19 cellular contexts compared by ENCODE assay signal in genomic region chr10:31646519-31646918, GRCh38.
DNase-seq lines count a peak whose midpoint lies in the region; FAIRE-seq and TF ChIP-seq lines count a peak whose summit lies in the region.
"Had no signal": no experiment of that assay in that cellular context is flagged by ENCODE, and none has a peak within 500 bp of the region (broad histone marks: within the 10 kb centered on the region; RNA-seq: fewer than 3 reads in every experiment).

No MANE protein-coding gene starts in this region.

- no peak overlapping the region for H3K4me3 Mint-ChIP-seq in MCF 10A (ENCODE audit: unreplicated experiment)
- H3K4me3 Mint-ChIP-seq: CD8-positive, alpha-beta memory T cell; GM23338; H9 had no signal

- dilution Hi-C loops in mammary epithelial cell (cut with HindIII; ENCODE audit: low sequenced_read_pairs) (no loop called here), keratinocyte (cut with MboI; ENCODE audit: extremely low pct_ligation_motif_present, low sequenced_read_pairs) (no loop called here)

- FAIRE-seq in keratinocyte (lab: Jason Lieb, UNC), result peak; percentile 66
- FAIRE-seq: GM12878, GM18507, HepG2, HTR-8/SVneo had no signal

- H3K9ac ChIP-seq in mammary epithelial cell (ENCODE audit: insufficient read depth, low read length) (no peak overlapping the region), keratinocyte (ENCODE audit: control insufficient read depth, extremely low read depth, insufficient read depth, low read length) (no peak overlapping the region), Karpas-422 (ENCODE audit: low read length) (no peak overlapping the region)
- H3K9ac ChIP-seq: BLaER1 had no signal

- H2AFZ ChIP-seq in mammary epithelial cell (ENCODE audit: low read depth, low read length) (no peak overlapping the region), keratinocyte (ENCODE audit: control insufficient read depth, low read length) (no peak overlapping the region), Karpas-422 (ENCODE audit: low read length) (no peak overlapping the region)
- H2AFZ ChIP-seq: GM23338 had no signal

- H3K27ac Mint-ChIP-seq in MCF 10A (ENCODE audit: low read depth, unreplicated experiment), result no peak overlapping the region
- H3K27ac Mint-ChIP-seq: CD8-positive, alpha-beta memory T cell; GM23338; H9 had no signal

- no peaks in the 10 kb centered on the region for H3K79me2 ChIP-seq in mammary epithelial cell (ENCODE audit: insufficient read depth, low read length)
- H3K79me2 ChIP-seq in keratinocyte (ENCODE audit: control insufficient read depth, insufficient read depth, low read length), result no peaks in the 10 kb centered on the region
- no peaks in the 10 kb centered on the region for H3K79me2 ChIP-seq in Karpas-422 (ENCODE audit: low read length)

- H3K36me3 Mint-ChIP-seq in MCF 10A (ENCODE audit: insufficient read depth, unreplicated experiment), result no peaks in the 10 kb centered on the region
- H3K36me3 Mint-ChIP-seq: CD8-positive, alpha-beta memory T cell had no signal

- H3K4me2 ChIP-seq in mammary epithelial cell (ENCODE audit: insufficient read depth, low read depth, low read length) (no peak overlapping the region), keratinocyte (ENCODE audit: control insufficient read depth, extremely low read depth, insufficient read depth, low read depth, low read length) (peak overlapping the region; percentile 29), Karpas-422 (ENCODE audit: low read depth, low read length, poor library complexity, severe bottlenecking) (no peak overlapping the region)
- H3K4me2 ChIP-seq: BLaER1, GM23338 had no signal

- intact Hi-C loops in MCF 10A (cut with micrococcal nuclease), result no loop called here
- intact Hi-C loops in breast epithelium (cut with DNase I; ENCODE audit: low total_unique reads), result no loop called here
- intact Hi-C loops in mammary epithelial cell (cut with micrococcal nuclease), result no loop called here

- H3K36me3 ChIP-seq in breast epithelium (no peaks in the 10 kb centered on the region), mammary epithelial cell (ENCODE audit: insufficient read depth, low read length) (no peaks in the 10 kb centered on the region), keratinocyte (ENCODE audit: control insufficient read depth in 2 of 2, extremely low read depth in 1 of 2, insufficient read depth in 2 of 2, low read length in 2 of 2) (no peaks in the 10 kb centered on the region), Karpas-422 (ENCODE audit: insufficient read depth, low read length) (no peaks in the 10 kb centered on the region)
- H3K36me3 ChIP-seq: BLaER1 had no signal

- TF ChIP-seq CTCF in MCF 10A (IDR thresholded peaks at IDR 0.05; ENCODE audit: unreplicated experiment) (no peak), breast epithelium (IDR thresholded peaks at IDR 0.05) (no peak), mammary epithelial cell (conservative IDR thresholded peaks at IDR 0.05 in 1 of 2, IDR thresholded peaks at IDR 0.05 in 1 of 2; ENCODE audit: extremely low read depth in 1 of 2, insufficient read depth in 1 of 2, low read depth in 1 of 2, low read length in 2 of 2) (no peak), keratinocyte (optimal IDR thresholded peaks at IDR 0.05 in 1 of 3, IDR thresholded peaks at IDR 0.05 in 1 of 3, conservative IDR thresholded peaks at IDR 0.05 in 1 of 3; ENCODE audit: extremely low read depth in 1 of 3, insufficient read depth in 2 of 3, low read length in 3 of 3) (no peak)

- H3K4me1 ChIP-seq in breast epithelium (no peaks in the 10 kb centered on the region), mammary epithelial cell (ENCODE audit: insufficient read depth, low read length) (no peaks in the 10 kb centered on the region), keratinocyte (ENCODE audit: control insufficient read depth, extremely low read depth, insufficient read depth, low read length) (peaks cover 42% of the 10 kb centered on the region), Karpas-422 (ENCODE audit: low read length) (no peaks in the 10 kb centered on the region)
- H3K4me1 ChIP-seq: BLaER1 had no signal

- BruUV-seq in MCF 10A (replicated peaks; lab: Mats Ljungman, UMichigan) (no TSS peak), mammary epithelial cell (replicated peaks; lab: Mats Ljungman, UMichigan) (no TSS peak)

- H3K4me3 ChIP-seq in breast epithelium, result no peak overlapping the region
- H3K4me3 ChIP-seq in mammary epithelial cell (replicated peaks in 1 of 3; ENCODE audit: insufficient read depth in 1 of 3, low read depth in 2 of 3, low read length in 3 of 3), result no peak overlapping the region
- H3K4me3 ChIP-seq in keratinocyte (ENCODE audit: control insufficient read depth in 2 of 3, extremely low read depth in 1 of 3, insufficient read depth in 2 of 3, low read depth in 1 of 3, low read length in 3 of 3), result no peak overlapping the region
- no peak overlapping the region for H3K4me3 ChIP-seq in Karpas-422 (ENCODE audit: low read length)
- H3K4me3 ChIP-seq: BLaER1, GM12878, GM23338 had no signal

- TF ChIP-seq POLR2A in breast epithelium (IDR thresholded peaks at IDR 0.05), result no peak

- H3K9me1 ChIP-seq in keratinocyte (ENCODE audit: control insufficient read depth, extremely low read depth, insufficient read depth, low read length), result no peaks in the 10 kb centered on the region

- H3K9me2 ChIP-seq in Karpas-422 (replicated peaks; ENCODE audit: insufficient read depth, low read length), result no peaks in the 10 kb centered on the region

- H4K20me1 ChIP-seq in mammary epithelial cell (ENCODE audit: insufficient read depth, low read length) (no peaks in the 10 kb centered on the region), keratinocyte (ENCODE audit: control insufficient read depth, extremely low read depth, insufficient read depth, low read length) (no peaks in the 10 kb centered on the region), Karpas-422 (ENCODE audit: insufficient read depth, low read depth, low read length) (no peaks in the 10 kb centered on the region)
- H4K20me1 ChIP-seq: BLaER1 had no signal

- POLR2A ChIA-PET in MCF 10A (lab: Yijun Ruan, JAX), result no interaction called here

- peak; percentile 57 for DNase-seq in MCF 10A (ENCODE audit: unreplicated experiment)
- DNase-seq in breast epithelium (ENCODE audit: low spot score in 2 of 2), result no peak
- peak; percentile 71 for DNase-seq in M059J (ENCODE audit: low read depth)
- peak; percentile 20 for DNase-seq in mammary epithelial cell
- no peak for DNase-seq in keratinocyte (ENCODE audit: low read depth, low spot score)
- DNase-seq in stimulated activated CD4-positive, alpha-beta T cell treated with anti-CD3 and anti-CD28 coated beads, Interleukin-4, amount 100 ng/mL, for 1 hour, result no peak
- DNase-seq in stimulated activated CD4-positive, alpha-beta T cell treated with anti-CD3 and anti-CD28 coated beads, Interleukin-15, amount 100 ng/mL, for 24 hours, result no peak
- no peak for DNase-seq in Karpas-422
- DNase-seq: AML-193; CD8-positive, alpha-beta memory T cell; DMS53; H9 had no signal

- CTCF ChIA-PET in MCF 10A (lab: Yijun Ruan, JAX) (no interaction called here), mammary epithelial cell (lab: Charles Lee; ENCODE audit: low non-redundant PET) (no interaction called here)

- no peaks in the 10 kb centered on the region for H3K9me3 ChIP-seq in breast epithelium
- no peaks in the 10 kb centered on the region for H3K9me3 ChIP-seq in mammary epithelial cell (replicated peaks; ENCODE audit: insufficient read depth, low read length)
- no peaks in the 10 kb centered on the region for H3K9me3 ChIP-seq in keratinocyte (ENCODE audit: control insufficient read depth, low read depth, low read length)
- no peaks in the 10 kb centered on the region for H3K9me3 ChIP-seq in Karpas-422 (ENCODE audit: low read length)
- H3K9me3 ChIP-seq: BLaER1 had no signal

- H3K27me3 ChIP-seq in breast epithelium, result no peaks in the 10 kb centered on the region
- H3K27me3 ChIP-seq in mammary epithelial cell (ENCODE audit: insufficient read depth, low read length), result no peaks in the 10 kb centered on the region
- H3K27me3 ChIP-seq in keratinocyte (ENCODE audit: control insufficient read depth, extremely low read depth, insufficient read depth, low read length), result no peaks in the 10 kb centered on the region
- H3K27me3 ChIP-seq in Karpas-422 (ENCODE audit: low read length), result no peaks in the 10 kb centered on the region
- H3K27me3 ChIP-seq: BLaER1 had no signal

- 72% methylated on average over 4 of the region's 4 CpGs for WGBS in mammary epithelial cell (ENCODE audit: low coverage, missing lambda C conversion rate)

- H3K27ac ChIP-seq in breast epithelium (no peak overlapping the region), mammary epithelial cell (ENCODE audit: insufficient read depth, low read depth, low read length) (no peak overlapping the region), keratinocyte (ENCODE audit: control insufficient read depth, insufficient read depth, low read length) (no peak overlapping the region), Karpas-422 (ENCODE audit: low read length) (no peak overlapping the region)
- H3K27ac ChIP-seq: 22Rv1, BLaER1 had no signal

- H3K27me3 Mint-ChIP-seq in MCF 10A (ENCODE audit: insufficient read depth, unreplicated experiment), result no peaks in the 10 kb centered on the region

- H3K9me3 Mint-ChIP-seq in MCF 10A (ENCODE audit: unreplicated experiment), result peaks cover 10% of the 10 kb centered on the region
- H3K9me3 Mint-ChIP-seq: CD8-positive, alpha-beta memory T cell had no signal

- in situ Hi-C loops in mammary epithelial cell (cut with MboI; ENCODE audit: low sequenced_read_pairs in 2 of 2), result no loop called here

- H3K4me1 Mint-ChIP-seq in MCF 10A (ENCODE audit: insufficient read depth, unreplicated experiment), result peaks cover 23% of the 10 kb centered on the region
- H3K4me1 Mint-ChIP-seq: CD8-positive, alpha-beta memory T cell; GM23338 had no signal

Comparison
In these comparisons a context has a peak if more than half of its experiments do, and no peak if none do; other contexts are left out.
1. DNase-seq: peak in MCF 10A (single experiment), M059J (single experiment) and mammary epithelial cell (single experiment); none in breast epithelium (0 of 2), keratinocyte (single experiment), stimulated activated CD4-positive, alpha-beta T cell treated with anti-CD3 and anti-CD28 coated beads, Interleukin-4, amount 100 ng/mL, for 1 hour (single experiment), stimulated activated CD4-positive, alpha-beta T cell treated with anti-CD3 and anti-CD28 coated beads, Interleukin-15, amount 100 ng/mL, for 24 hours (single experiment) and Karpas-422 (single experiment).